8 cellular contexts compared by ENCODE assay signal in the genomic region with DNA sequence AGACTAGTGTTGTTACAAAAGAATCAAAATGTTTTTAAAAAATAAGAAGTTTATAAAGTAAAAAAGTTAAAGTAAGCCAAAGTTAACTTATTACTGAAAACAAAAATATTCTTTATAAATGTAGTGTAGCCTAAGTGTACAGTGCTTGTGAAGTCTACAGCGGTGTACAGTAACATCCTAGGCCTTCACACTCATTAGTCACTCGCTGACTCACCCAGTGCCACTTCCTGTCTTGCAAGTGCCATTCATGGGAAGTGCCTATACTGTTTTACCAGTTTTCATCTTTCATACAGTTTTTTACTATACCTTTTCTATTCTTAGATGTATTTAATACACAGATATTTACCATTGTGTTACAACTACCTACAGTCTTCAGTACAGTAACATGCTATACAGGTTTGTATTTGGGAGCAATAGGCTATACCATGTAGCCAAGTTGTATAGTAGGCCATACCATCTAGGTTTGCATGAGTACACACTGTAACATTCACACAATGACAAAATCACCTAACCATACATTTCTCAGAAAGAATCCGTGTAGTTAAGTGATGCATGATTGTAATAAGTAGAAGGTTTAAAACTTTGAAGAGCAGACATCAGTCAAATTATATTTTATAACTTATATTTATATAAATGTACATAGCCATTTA. TPM values are rescaled to one million over a fixed set of nuclear protein-coding genes. Genes with fewer than 3 reads are reported as not detected.
DNase-seq lines count a peak whose midpoint lies in the region; ATAC-seq and TF ChIP-seq lines count a peak whose summit lies in the region.

No MANE protein-coding gene starts in this region.

- H3K4me1 ChIP-seq in heart left ventricle = peaks cover 0 to 7% (median 0%) of the 10 kb centered on the region in 12 donors

- peaks cover 6% of the 10 kb centered on the region for H3K4me1 Mint-ChIP-seq in T-helper 2 cell treated with Interferon-gamma antibody and Interleukin-4, amounts not matched to agents 5 μg/mL and 100 μg/mL, for 36 hours (ENCODE audit: low read depth)
- H3K4me1 Mint-ChIP-seq in activated T-helper 2 cell treated with anti-CD3 and anti-CD28 coated beads, Interferon-gamma antibody, Interleukin-2, Interleukin-4, amounts not matched to agents 10 μg/mL and 5 μg/mL and 100 μg/mL, durations not matched to agents 14 hours and 24 hours and 36 hours (ENCODE audit: low read depth) = peaks cover 4% of the 10 kb centered on the region

- ATAC-seq in HG03103 (IDR thresholded peaks at IDR 0.05; ENCODE audit: low read depth, unreplicated experiment) (peak; percentile 52), esophagus mucosa (peak; percentile 99), GM18517 (IDR thresholded peaks at IDR 0.05; ENCODE audit: unreplicated experiment) (no peak), heart left ventricle (no peak)

- DNase-seq in COLO829 (ENCODE audit: low spot score) (peak; percentile 29), heart left ventricle (no peak)
- peak; percentile 43 for DNase-seq in T-helper 2 cell treated with Interferon-gamma antibody and Interleukin-4, amounts not matched to agents 5 μg/mL and 100 μg/mL, for 36 hours (ENCODE audit: low spot score)
- peak; percentile 10 to 46 for DNase-seq in stimulated activated CD8-positive, alpha-beta memory T cell treated with anti-CD3 and anti-CD28 coated beads, Interleukin-2, amount 100 ng/mL, for 48 hours (ENCODE audit: low read depth in 2 of 2)
- no peak for DNase-seq in activated T-helper 2 cell treated with anti-CD3 and anti-CD28 coated beads, Interferon-gamma antibody, Interleukin-2, Interleukin-4, amounts not matched to agents 10 μg/mL and 5 μg/mL and 100 μg/mL, durations not matched to agents 14 hours and 24 hours and 36 hours (ENCODE audit: low spot score)

- no peaks in the 10 kb centered on the region for H3K27me3 ChIP-seq in heart left ventricle

- H3K27ac Mint-ChIP-seq in T-helper 2 cell treated with Interferon-gamma antibody and Interleukin-4, amounts not matched to agents 5 μg/mL and 100 μg/mL, for 36 hours = no peak overlapping the region
- no peak overlapping the region for H3K27ac Mint-ChIP-seq in activated T-helper 2 cell treated with anti-CD3 and anti-CD28 coated beads, Interferon-gamma antibody, Interleukin-2, Interleukin-4, amounts not matched to agents 10 μg/mL and 5 μg/mL and 100 μg/mL, durations not matched to agents 14 hours and 24 hours and 36 hours

- H3K36me3 Mint-ChIP-seq in T-helper 2 cell treated with Interferon-gamma antibody and Interleukin-4, amounts not matched to agents 5 μg/mL and 100 μg/mL, for 36 hours (ENCODE audit: low read depth) = no peaks in the 10 kb centered on the region
- no peaks in the 10 kb centered on the region for H3K36me3 Mint-ChIP-seq in activated T-helper 2 cell treated with anti-CD3 and anti-CD28 coated beads, Interferon-gamma antibody, Interleukin-2, Interleukin-4, amounts not matched to agents 10 μg/mL and 5 μg/mL and 100 μg/mL, durations not matched to agents 14 hours and 24 hours and 36 hours (ENCODE audit: low read depth)

- no peak overlapping the region for H3K4me3 ChIP-seq in heart left ventricle

- no peak for TF ChIP-seq CTCF in heart left ventricle (IDR thresholded peaks at IDR 0.05)

- H3K27ac ChIP-seq in heart left ventricle = no peak overlapping the region

- intact Hi-C loops in activated T-helper 2 cell treated with anti-CD3 and anti-CD28 coated beads, Interferon-gamma antibody, Interleukin-2, Interleukin-4, amounts not matched to agents 10 μg/mL and 5 μg/mL and 100 μg/mL, durations not matched to agents 14 hours and 24 hours and 36 hours (cut with micrococcal nuclease) = no loop called here
- intact Hi-C loops in heart left ventricle (cut with DNase I) = no loop called here

- H3K9me3 ChIP-seq in heart left ventricle = no peaks in the 10 kb centered on the region

- TF ChIP-seq POLR2A in heart left ventricle (IDR thresholded peaks at IDR 0.05) = no peak

- H3K9me3 Mint-ChIP-seq in T-helper 2 cell treated with Interferon-gamma antibody and Interleukin-4, amounts not matched to agents 5 μg/mL and 100 μg/mL, for 36 hours = no peaks in the 10 kb centered on the region
- no peaks in the 10 kb centered on the region for H3K9me3 Mint-ChIP-seq in activated T-helper 2 cell treated with anti-CD3 and anti-CD28 coated beads, Interferon-gamma antibody, Interleukin-2, Interleukin-4, amounts not matched to agents 10 μg/mL and 5 μg/mL and 100 μg/mL, durations not matched to agents 14 hours and 24 hours and 36 hours

- H3K36me3 ChIP-seq in heart left ventricle = no peaks in the 10 kb centered on the region

- WGBS in heart left ventricle, 4 donors = 76 to 81% (median 78%) methylated on average over 3 of the region's 3 CpGs

- H3K27me3 Mint-ChIP-seq in T-helper 2 cell treated with Interferon-gamma antibody and Interleukin-4, amounts not matched to agents 5 μg/mL and 100 μg/mL, for 36 hours (ENCODE audit: low read depth) = no peaks in the 10 kb centered on the region
- H3K27me3 Mint-ChIP-seq in activated T-helper 2 cell treated with anti-CD3 and anti-CD28 coated beads, Interferon-gamma antibody, Interleukin-2, Interleukin-4, amounts not matched to agents 10 μg/mL and 5 μg/mL and 100 μg/mL, durations not matched to agents 14 hours and 24 hours and 36 hours (ENCODE audit: low read depth) = no peaks in the 10 kb centered on the region

- no peak overlapping the region for H3K4me3 Mint-ChIP-seq in T-helper 2 cell treated with Interferon-gamma antibody and Interleukin-4, amounts not matched to agents 5 μg/mL and 100 μg/mL, for 36 hours
- no peak overlapping the region for H3K4me3 Mint-ChIP-seq in activated T-helper 2 cell treated with anti-CD3 and anti-CD28 coated beads, Interferon-gamma antibody, Interleukin-2, Interleukin-4, amounts not matched to agents 10 μg/mL and 5 μg/mL and 100 μg/mL, durations not matched to agents 14 hours and 24 hours and 36 hours (ENCODE audit: low read depth)

RNA-seq across cellular contexts. Expression of a gene that starts 13.4 kb away (rescaled TPM):
- total RNA-seq in esophagus mucosa (1.4 TPM), heart left ventricle (1 to 10 TPM in 1 of 9 donors, not detected in 8; 1.4 TPM)
- not detected in 2 replicates for total RNA-seq in activated T-helper 2 cell treated with anti-CD3 and anti-CD28 coated beads, Interferon-gamma antibody, Interleukin-2, Interleukin-4, amounts not matched to agents 10 μg/mL and 5 μg/mL and 100 μg/mL, durations not matched to agents 14 hours and 24 hours and 36 hours
- not detected for polyA plus RNA-seq in heart left ventricle

Comparison
In these comparisons a context has a peak if more than half of its experiments do, and no peak if none do; other contexts are left out.
1. DNase-seq: peak in COLO829 (single experiment), T-helper 2 cell treated with Interferon-gamma antibody and Interleukin-4, amounts not matched to agents 5 μg/mL and 100 μg/mL, for 36 hours (single experiment) and stimulated activated CD8-positive, alpha-beta memory T cell treated with anti-CD3 and anti-CD28 coated beads, Interleukin-2, amount 100 ng/mL, for 48 hours (2 of 2); none in activated T-helper 2 cell treated with anti-CD3 and anti-CD28 coated beads, Interferon-gamma antibody, Interleukin-2, Interleukin-4, amounts not matched to agents 10 μg/mL and 5 μg/mL and 100 μg/mL, durations not matched to agents 14 hours and 24 hours and 36 hours (single experiment) and heart left ventricle (0 of 5).
2. ATAC-seq: peak in HG03103 (single experiment) and esophagus mucosa (single experiment); none in GM18517 (single experiment) and heart left ventricle (0 of 4).